In the genomic region with DNA sequence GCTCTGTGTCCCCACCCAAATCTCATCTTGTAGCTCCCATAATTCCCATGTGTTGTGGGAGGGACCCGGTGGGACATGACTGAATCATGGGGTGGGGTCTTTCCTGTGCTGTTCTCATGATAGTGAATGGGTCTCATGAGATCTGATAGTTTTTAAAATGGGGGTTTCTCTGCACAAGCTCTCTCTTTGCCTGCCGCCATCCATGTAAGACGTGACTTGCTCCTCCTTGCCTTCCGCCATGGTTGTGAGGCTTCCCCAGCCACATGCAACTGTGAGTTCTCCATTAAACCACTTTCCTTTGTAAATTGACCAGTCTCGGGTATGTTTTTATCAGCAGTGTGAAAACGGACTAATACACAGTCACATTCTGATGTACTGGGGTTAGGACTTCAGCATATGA, we compare ENCODE assay signal across 1 cellular context. TPM values are rescaled to one million over a fixed set of nuclear protein-coding genes. Genes with fewer than 3 reads are reported as not detected.
"Had no signal": no experiment of that assay in that cellular context is flagged by ENCODE, and none has a peak within 500 bp of the region (broad histone marks: within the 10 kb centered on the region; RNA-seq: fewer than 3 reads in every experiment).

No MANE protein-coding gene starts in this region.

RNA-seq across cellular contexts. Expression of gene IPCEF1, which starts 49.5 kb away (rescaled TPM):
- polyA plus RNA-seq: smooth muscle cell had no signal
